ENCODE assay signal across 7 cellular contexts in the genomic region with DNA sequence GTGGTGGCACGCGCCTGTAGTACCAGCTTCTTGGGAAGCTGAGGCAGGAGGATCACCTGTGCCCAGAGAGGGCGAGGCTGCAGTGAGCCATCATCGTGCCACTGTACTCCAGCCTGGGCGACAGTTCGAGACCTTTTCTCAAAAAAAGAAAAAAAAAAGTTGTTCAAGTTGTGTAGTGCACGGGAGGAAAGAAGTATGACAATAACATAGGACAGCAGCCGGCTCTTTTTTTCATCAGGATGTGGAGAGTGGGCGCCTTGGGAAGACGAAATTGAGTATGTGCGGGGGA.
DNase-seq lines count a peak whose midpoint lies in the region; ATAC-seq lines count a peak whose summit lies in the region.

No MANE protein-coding gene starts in this region.

- peak overlapping the region; percentile 100 for H3K27ac ChIP-seq in HUES6 (ENCODE audit: low read depth, low read length)

- no peaks in the 10 kb centered on the region for H3K27me3 Mint-ChIP-seq in activated naive CD8-positive, alpha-beta T cell
- no peaks in the 10 kb centered on the region for H3K27me3 Mint-ChIP-seq in stimulated activated naive CD8-positive, alpha-beta T cell treated with anti-CD3 and anti-CD28 coated beads, Interleukin-15, amount 100 ng/mL, for 72 hours

- ATAC-seq in stimulated activated naive CD8-positive, alpha-beta T cell treated with anti-CD3 and anti-CD28 coated beads, Interleukin-15, amount 100 ng/mL, for 72 hours: peak; percentile 33
- ATAC-seq in GM18873 (IDR thresholded peaks at IDR 0.05; ENCODE audit: low FRiP score, unreplicated experiment) (no peak), HG03108 (IDR thresholded peaks at IDR 0.05; ENCODE audit: unreplicated experiment) (no peak)

- H3K27ac Mint-ChIP-seq in activated naive CD8-positive, alpha-beta T cell: peak overlapping the region; percentile 100
- peak overlapping the region; percentile 100 for H3K27ac Mint-ChIP-seq in stimulated activated naive CD8-positive, alpha-beta T cell treated with anti-CD3 and anti-CD28 coated beads, Interleukin-15, amount 100 ng/mL, for 72 hours

- no peaks in the 10 kb centered on the region for H3K9me3 Mint-ChIP-seq in activated naive CD8-positive, alpha-beta T cell (ENCODE audit: low read depth)
- H3K9me3 Mint-ChIP-seq in stimulated activated naive CD8-positive, alpha-beta T cell treated with anti-CD3 and anti-CD28 coated beads, Interleukin-15, amount 100 ng/mL, for 72 hours: no peaks in the 10 kb centered on the region

- peaks cover 41% of the 10 kb centered on the region for H3K4me1 ChIP-seq in HUES6 (ENCODE audit: control insufficient read depth, insufficient read depth, low read length)

- DNase-seq in stimulated activated naive CD8-positive, alpha-beta T cell treated with anti-CD3 and anti-CD28 coated beads, Interleukin-15, amount 100 ng/mL, for 72 hours: no peak
- no peak for DNase-seq in NK-92 (lab: John Stamatoyannopoulos, UW; ENCODE audit: unreplicated experiment)

- no peaks in the 10 kb centered on the region for H3K27me3 ChIP-seq in HUES6 (ENCODE audit: control insufficient read depth, insufficient read depth, low read length)

- peak overlapping the region; percentile 97 for H3K4me3 Mint-ChIP-seq in activated naive CD8-positive, alpha-beta T cell
- peak overlapping the region; percentile 92 to 98 for H3K4me3 Mint-ChIP-seq in stimulated activated naive CD8-positive, alpha-beta T cell treated with anti-CD3 and anti-CD28 coated beads, Interleukin-15, amount 100 ng/mL, for 72 hours

- H3K36me3 Mint-ChIP-seq in activated naive CD8-positive, alpha-beta T cell: no peaks in the 10 kb centered on the region

- H3K9ac ChIP-seq in HUES6 (ENCODE audit: low read length): peak overlapping the region; percentile 100

- H3K4me3 ChIP-seq in HUES6 (ENCODE audit: low read depth, low read length): peak overlapping the region; percentile 71
- H3K4me3 ChIP-seq in iPS-18c (ENCODE audit: insufficient read depth, low read depth, low read length): peak overlapping the region; percentile 58; the same call in 1 of the 2 replicates

- peaks cover 78% of the 10 kb centered on the region for H3K4me1 Mint-ChIP-seq in activated naive CD8-positive, alpha-beta T cell (ENCODE audit: low read depth)
- H3K4me1 Mint-ChIP-seq in stimulated activated naive CD8-positive, alpha-beta T cell treated with anti-CD3 and anti-CD28 coated beads, Interleukin-15, amount 100 ng/mL, for 72 hours: peaks cover 80% of the 10 kb centered on the region

- H3K36me3 ChIP-seq in HUES6 (ENCODE audit: control insufficient read depth, insufficient read depth, low read length): no peaks in the 10 kb centered on the region

- H3K9me3 ChIP-seq in HUES6 (ENCODE audit: control insufficient read depth, insufficient read depth, low read depth, low read length): no peaks in the 10 kb centered on the region
- H3K9me3 ChIP-seq in iPS-18c (ENCODE audit: control insufficient read depth, insufficient read depth, low read length): peaks cover under 1% of the 10 kb centered on the region
